1 cellular context compared by ENCODE assay signal in the genomic region with DNA sequence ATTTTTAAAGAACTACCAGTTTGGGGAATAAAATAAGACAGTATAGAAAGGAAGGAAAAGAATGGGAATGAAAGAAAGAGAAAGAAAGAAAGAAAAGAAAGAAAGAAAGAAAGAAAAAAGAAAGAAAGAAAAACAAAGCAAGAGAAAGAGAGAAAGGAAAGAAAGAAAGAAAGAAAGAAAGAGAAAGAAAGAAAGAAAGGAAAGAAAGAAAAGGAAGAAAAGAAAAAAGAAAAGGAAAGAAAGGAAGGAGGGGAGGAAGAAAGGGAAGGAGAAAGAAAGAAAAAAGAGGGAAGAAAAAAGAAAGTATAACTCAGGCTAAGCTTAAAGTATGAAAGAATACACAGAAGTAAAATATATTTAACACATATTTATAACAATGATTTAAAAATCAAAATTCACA.
TF ChIP-seq lines count a peak whose summit lies in the region.

No MANE protein-coding gene starts in this region.

TF ChIP-seq in WTC11, 78 proteins besides CTCF, POLR2A, EP300 and RAD21 (continued from another document):
- TF ChIP-seq MLX (CRISPR knock-in tag; IDR thresholded peaks at IDR 0.05), result no peak
- TF ChIP-seq FOXP4 (CRISPR knock-in tag; IDR thresholded peaks at IDR 0.05), result no peak
- TF ChIP-seq SMAD3 (CRISPR knock-in tag; IDR thresholded peaks at IDR 0.05; ENCODE audit: borderline replicate concordance), result no peak
- no peak for TF ChIP-seq ATF1 (CRISPR knock-in tag; IDR thresholded peaks at IDR 0.05)
- TF ChIP-seq ATF3 (CRISPR knock-in tag; conservative IDR thresholded peaks at IDR 0.05), result no peak
- no peak for TF ChIP-seq FOXP1 (CRISPR knock-in tag; IDR thresholded peaks at IDR 0.05; ENCODE audit: borderline replicate concordance)
- TF ChIP-seq ZSCAN18 (CRISPR knock-in tag; IDR thresholded peaks at IDR 0.05), result no peak
- TF ChIP-seq NR3C1 (CRISPR knock-in tag; conservative IDR thresholded peaks at IDR 0.05; ENCODE audit: low read depth), result no peak
- TF ChIP-seq, protein P1, sequence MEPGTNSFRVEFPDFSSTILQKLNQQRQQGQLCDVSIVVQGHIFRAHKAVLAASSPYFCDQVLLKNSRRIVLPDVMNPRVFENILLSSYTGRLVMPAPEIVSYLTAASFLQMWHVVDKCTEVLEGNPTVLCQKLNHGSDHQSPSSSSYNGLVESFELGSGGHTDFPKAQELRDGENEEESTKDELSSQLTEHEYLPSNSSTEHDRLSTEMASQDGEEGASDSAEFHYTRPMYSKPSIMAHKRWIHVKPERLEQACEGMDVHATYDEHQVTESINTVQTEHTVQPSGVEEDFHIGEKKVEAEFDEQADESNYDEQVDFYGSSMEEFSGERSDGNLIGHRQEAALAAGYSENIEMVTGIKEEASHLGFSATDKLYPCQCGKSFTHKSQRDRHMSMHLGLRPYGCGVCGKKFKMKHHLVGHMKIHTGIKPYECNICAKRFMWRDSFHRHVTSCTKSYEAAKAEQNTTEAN (CRISPR knock-in tag; IDR thresholded peaks at IDR 0.05), result no peak
- TF ChIP-seq ZNF532 (CRISPR knock-in tag; IDR thresholded peaks at IDR 0.05; ENCODE audit: borderline replicate concordance), result no peak
- no peak for TF ChIP-seq ZNF512 (CRISPR knock-in tag; IDR thresholded peaks at IDR 0.05; ENCODE audit: borderline replicate concordance)
- TF ChIP-seq, protein P2, sequence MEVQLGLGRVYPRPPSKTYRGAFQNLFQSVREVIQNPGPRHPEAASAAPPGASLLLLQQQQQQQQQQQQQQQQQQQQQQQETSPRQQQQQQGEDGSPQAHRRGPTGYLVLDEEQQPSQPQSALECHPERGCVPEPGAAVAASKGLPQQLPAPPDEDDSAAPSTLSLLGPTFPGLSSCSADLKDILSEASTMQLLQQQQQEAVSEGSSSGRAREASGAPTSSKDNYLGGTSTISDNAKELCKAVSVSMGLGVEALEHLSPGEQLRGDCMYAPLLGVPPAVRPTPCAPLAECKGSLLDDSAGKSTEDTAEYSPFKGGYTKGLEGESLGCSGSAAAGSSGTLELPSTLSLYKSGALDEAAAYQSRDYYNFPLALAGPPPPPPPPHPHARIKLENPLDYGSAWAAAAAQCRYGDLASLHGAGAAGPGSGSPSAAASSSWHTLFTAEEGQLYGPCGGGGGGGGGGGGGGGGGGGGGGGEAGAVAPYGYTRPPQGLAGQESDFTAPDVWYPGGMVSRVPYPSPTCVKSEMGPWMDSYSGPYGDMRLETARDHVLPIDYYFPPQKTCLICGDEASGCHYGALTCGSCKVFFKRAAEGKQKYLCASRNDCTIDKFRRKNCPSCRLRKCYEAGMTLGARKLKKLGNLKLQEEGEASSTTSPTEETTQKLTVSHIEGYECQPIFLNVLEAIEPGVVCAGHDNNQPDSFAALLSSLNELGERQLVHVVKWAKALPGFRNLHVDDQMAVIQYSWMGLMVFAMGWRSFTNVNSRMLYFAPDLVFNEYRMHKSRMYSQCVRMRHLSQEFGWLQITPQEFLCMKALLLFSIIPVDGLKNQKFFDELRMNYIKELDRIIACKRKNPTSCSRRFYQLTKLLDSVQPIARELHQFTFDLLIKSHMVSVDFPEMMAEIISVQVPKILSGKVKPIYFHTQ (CRISPR knock-in tag; IDR thresholded peaks at IDR 0.05), result no peak
- TF ChIP-seq RORB (CRISPR knock-in tag; IDR thresholded peaks at IDR 0.05), result no peak
- no peak for TF ChIP-seq CREB1 (CRISPR knock-in tag; IDR thresholded peaks at IDR 0.05)
- TF ChIP-seq, protein P3, sequence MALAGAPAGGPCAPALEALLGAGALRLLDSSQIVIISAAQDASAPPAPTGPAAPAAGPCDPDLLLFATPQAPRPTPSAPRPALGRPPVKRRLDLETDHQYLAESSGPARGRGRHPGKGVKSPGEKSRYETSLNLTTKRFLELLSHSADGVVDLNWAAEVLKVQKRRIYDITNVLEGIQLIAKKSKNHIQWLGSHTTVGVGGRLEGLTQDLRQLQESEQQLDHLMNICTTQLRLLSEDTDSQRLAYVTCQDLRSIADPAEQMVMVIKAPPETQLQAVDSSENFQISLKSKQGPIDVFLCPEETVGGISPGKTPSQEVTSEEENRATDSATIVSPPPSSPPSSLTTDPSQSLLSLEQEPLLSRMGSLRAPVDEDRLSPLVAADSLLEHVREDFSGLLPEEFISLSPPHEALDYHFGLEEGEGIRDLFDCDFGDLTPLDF (CRISPR knock-in tag; IDR thresholded peaks at IDR 0.05), result no peak
- no peak for TF ChIP-seq ZNF263 (CRISPR knock-in tag; IDR thresholded peaks at IDR 0.05; ENCODE audit: low read depth)
